ENCODE assay signal across 19 cellular contexts in genomic region chrX:23770142-23770541, GRCh38. TPM values are rescaled to one million over a fixed set of nuclear protein-coding genes. Genes with fewer than 3 reads are reported as not detected.
DNase-seq lines count a peak whose midpoint lies in the region; ATAC-seq and TF ChIP-seq lines count a peak whose summit lies in the region.
"Had no signal": no experiment of that assay in that cellular context is flagged by ENCODE, and none has a peak within 500 bp of the region (broad histone marks: within the 10 kb centered on the region; RNA-seq: fewer than 3 reads in every experiment).

No MANE protein-coding gene starts in this region.

- peak overlapping the region; percentile 98 for H3K27ac ChIP-seq in DOHH2 (ENCODE audit: low read depth, low read length)
- no peak overlapping the region for H3K27ac ChIP-seq in Karpas-422 (ENCODE audit: low read length)
- H3K27ac ChIP-seq in lower lobe of right lung: no peak overlapping the region
- H3K27ac ChIP-seq: C4-2B had no signal

- no peak overlapping the region for H3K9ac ChIP-seq in Karpas-422 (ENCODE audit: low read length)

- no peaks in the 10 kb centered on the region for H4K20me1 ChIP-seq in DOHH2 (ENCODE audit: control insufficient read depth, insufficient read depth, low read depth, low read length)
- H4K20me1 ChIP-seq in Karpas-422 (ENCODE audit: insufficient read depth, low read depth, low read length): no peaks in the 10 kb centered on the region

- H3K4me1 ChIP-seq in DOHH2 (ENCODE audit: control insufficient read depth, low read length) (peaks cover 96% of the 10 kb centered on the region), Karpas-422 (ENCODE audit: low read length) (peaks cover 17% of the 10 kb centered on the region), lower lobe of right lung (no peaks in the 10 kb centered on the region)

- H3K9me2 ChIP-seq in DOHH2 (replicated peaks; ENCODE audit: control insufficient read depth, low read length) (no peaks in the 10 kb centered on the region), Karpas-422 (replicated peaks; ENCODE audit: insufficient read depth, low read length) (no peaks in the 10 kb centered on the region)

- H3K4me2 ChIP-seq in DOHH2 (ENCODE audit: low read length) (peak overlapping the region; percentile 55), Karpas-422 (ENCODE audit: low read depth, low read length, poor library complexity, severe bottlenecking) (no peak overlapping the region)

- peak overlapping the region in 1 of 8 donors; percentile 43 for H3K4me3 Mint-ChIP-seq in naive B cell
- H3K4me3 Mint-ChIP-seq: HFFc6 had no signal

- peaks cover 5 to 26% (median 9%) of the 10 kb centered on the region in 3 donors for H3K4me1 Mint-ChIP-seq in naive B cell

- H3K27me3 Mint-ChIP-seq in naive B cell: no peaks in the 10 kb centered on the region
- H3K27me3 Mint-ChIP-seq: CD4-positive, alpha-beta memory T cell had no signal

- no peaks in the 10 kb centered on the region for H3K36me3 Mint-ChIP-seq in naive B cell
- H3K36me3 Mint-ChIP-seq: CD4-positive, alpha-beta memory T cell had no signal

- peaks cover 0 to 3% (median 0%) of the 10 kb centered on the region in 7 donors for H3K9me3 Mint-ChIP-seq in naive B cell
- H3K9me3 Mint-ChIP-seq: CD4-positive, alpha-beta memory T cell; HFFc6 had no signal

- TF ChIP-seq CTCF in DOHH2 (IDR thresholded peaks at IDR 0.05; ENCODE audit: low read depth, low read length, poor library complexity, severe bottlenecking): no peak
- TF ChIP-seq CTCF in lower lobe of right lung (IDR thresholded peaks at IDR 0.05): no peak

- H3K27me3 ChIP-seq in DOHH2 (ENCODE audit: control insufficient read depth, low read length): no peaks in the 10 kb centered on the region
- H3K27me3 ChIP-seq in Karpas-422 (ENCODE audit: low read length): no peaks in the 10 kb centered on the region
- H3K27me3 ChIP-seq in lower lobe of right lung (ENCODE audit: low read depth): no peaks in the 10 kb centered on the region

- peak overlapping the region in 4 of 6 donors; percentile 26 to 78 (median 46) for H3K27ac Mint-ChIP-seq in naive B cell
- H3K27ac Mint-ChIP-seq: HFFc6 had no signal

- ATAC-seq in left lobe of liver (peak; percentile 61), naive B cell (ENCODE audit: low read depth in 2 of 2) (no peak), lower lobe of right lung (no peak)
- ATAC-seq: HCT116 had no signal

- H3K79me2 ChIP-seq in DOHH2 (ENCODE audit: control insufficient read depth, low read length): peaks cover 55% of the 10 kb centered on the region
- no peaks in the 10 kb centered on the region for H3K79me2 ChIP-seq in Karpas-422 (ENCODE audit: low read length)

- H3F3A ChIP-seq in DOHH2 (ENCODE audit: control insufficient read depth, insufficient read depth): peaks cover 25% of the 10 kb centered on the region

- H3K36me3 ChIP-seq in DOHH2 (ENCODE audit: control insufficient read depth, low read length) (peaks cover 34% of the 10 kb centered on the region), Karpas-422 (ENCODE audit: insufficient read depth, low read length) (no peaks in the 10 kb centered on the region), lower lobe of right lung (no peaks in the 10 kb centered on the region)

- H2AFZ ChIP-seq in Karpas-422 (ENCODE audit: low read length): no peak overlapping the region

- no peaks in the 10 kb centered on the region for H3K9me3 ChIP-seq in DOHH2 (ENCODE audit: control insufficient read depth, insufficient read depth, low read length)
- no peaks in the 10 kb centered on the region for H3K9me3 ChIP-seq in Karpas-422 (ENCODE audit: low read length)
- no peaks in the 10 kb centered on the region for H3K9me3 ChIP-seq in lower lobe of right lung

- DNase-seq in Karpas-422 (peak; percentile 16), left lobe of liver (ENCODE audit: low spot score) (peak; percentile 48), naive B cell (no peak), NCI-H1417 (lab: John Stamatoyannopoulos, UW) (no peak), RKO (ENCODE audit: low spot score) (no peak), KG1 (lab: John Stamatoyannopoulos, UW) (no peak), lower lobe of right lung (no peak)
- DNase-seq: ACHN; AML-193; CD4-positive, alpha-beta memory T cell; DMS153; DMS79; GF-D8; GOT3; H7; HFFc6 had no signal

- intact Hi-C loops in lower lobe of right lung (cut with DNase I): no loop called here

- H3K4me3 ChIP-seq in DOHH2 (ENCODE audit: low read length) (peak overlapping the region; percentile 10; the same call in 1 of the 2 replicates), Karpas-422 (ENCODE audit: low read length) (no peak overlapping the region), lower lobe of right lung (no peak overlapping the region)

RNA-seq across cellular contexts. Expression of gene SAT1, which starts 12.8 kb away (rescaled TPM):
- total RNA-seq in Karpas-422 (2014; rRNA removed; shearing (Covaris generic); ENCODE audit: low replicate concordance): 230 and 256 TPM in 2 replicates
- total RNA-seq in left lobe of liver (227 TPM), lower lobe of right lung (716 TPM)
- polyA plus RNA-seq in naive B cell (ENCODE audit: low read depth in 6 of 6): 100 to 1,000 TPM; 114 to 204 (median 165) TPM

RNA-seq across cellular contexts. Expression of gene ACOT9, which starts 27.1 kb away (rescaled TPM):
- total RNA-seq in Karpas-422 (2014; rRNA removed; shearing (Covaris generic); ENCODE audit: low replicate concordance): 24.6 and 27.8 TPM in 2 replicates
- 11.0 TPM for total RNA-seq in left lobe of liver
- polyA plus RNA-seq in naive B cell (ENCODE audit: low read depth in 6 of 6): 10 to 100 TPM; 14.0 to 23.9 (median 16.0) TPM
- total RNA-seq in lower lobe of right lung: 45.9 TPM

Comparison
In these comparisons a context has a peak if more than half of its experiments do, and no peak if none do; other contexts are left out.
1. DNase-seq: peak in Karpas-422 (single experiment) and left lobe of liver (single experiment); none in naive B cell (single experiment), NCI-H1417 (0 of 3), RKO (single experiment), KG1 (single experiment) and lower lobe of right lung (single experiment).